In genomic region chr1:50368179-50369007, GRCh38 we compare ENCODE assay signal across 2 cellular contexts.
TF ChIP-seq lines count a peak whose summit lies in the region.

No MANE protein-coding gene starts in this region.

TF ChIP-seq in HEK293, 187 proteins besides CTCF, POLR2A, EP300 and RAD21 (continued from another document):
- TF ChIP-seq ZBTB11 (tag by site-specific recombination; conservative IDR thresholded peaks at IDR 0.05; ENCODE audit: low read depth) (peak; percentile 26; the same call in 1 of the 2 replicates), ZNF2 (tag by site-specific recombination; IDR thresholded peaks at IDR 0.05) (peak; percentile 72), ZNF529 (tag by site-specific recombination; IDR thresholded peaks at IDR 0.05; ENCODE audit: insufficient replicate concordance) (no peak), ZNF580 (tag by site-specific recombination; IDR thresholded peaks at IDR 0.05) (0 out of 2 replicates have a peak, but pooled peaks have one; percentile 11), ZEB2 (tag by site-specific recombination; IDR thresholded peaks at IDR 0.05) (0 out of 2 replicates have a peak, but pooled peaks have one; percentile 29), ZNF600 (tag by site-specific recombination; IDR thresholded peaks at IDR 0.05) (no peak), ZNF654 (tag by site-specific recombination; IDR thresholded peaks at IDR 0.05; ENCODE audit: low read depth) (peak; percentile 97)

TF ChIP-seq in K562, 482 proteins besides CTCF, POLR2A, EP300 and RAD21 (continued from another document):
- peak in 1 of 2 experiments; percentile 21; a peak in 1 of 4 replicates for TF ChIP-seq MLLT1 (IDR thresholded peaks at IDR 0.05)
- TF ChIP-seq KDM1A (IDR thresholded peaks at IDR 0.05) = no peak
- TF ChIP-seq SMC3 (conservative IDR thresholded peaks at IDR 0.05; ENCODE audit: insufficient read depth, low read depth, low read length) = peak; percentile 72
- no peak for TF ChIP-seq POLR2AphosphoS5 (IDR thresholded peaks at IDR 0.05; ENCODE audit: control insufficient read depth, insufficient read depth, low read depth, low read length)
- TF ChIP-seq ZNF551 (CRISPR knock-in tag; IDR thresholded peaks at IDR 0.05) = no peak
- peak; percentile 72; the same call in 1 of the 2 replicates for TF ChIP-seq STAG1 (CRISPR knock-in tag; IDR thresholded peaks at IDR 0.05; ENCODE audit: borderline replicate concordance)
- TF ChIP-seq NR0B1 (IDR thresholded peaks at IDR 0.05; ENCODE audit: partially characterized antibody) = no peak
- no peak for TF ChIP-seq SIN3B (IDR thresholded peaks at IDR 0.05; ENCODE audit: low read depth)
- 0 out of 2 replicates have a peak, but pooled peaks have one; percentile 32 for TF ChIP-seq HBP1 (CRISPR knock-in tag; IDR thresholded peaks at IDR 0.05)
- no peak for TF ChIP-seq PTBP1 (IDR thresholded peaks at IDR 0.05; ENCODE audit: low read depth, low read length)
- no peak for TF ChIP-seq SREBF2 (CRISPR knock-in tag; IDR thresholded peaks at IDR 0.05)
- peak; percentile 77 for TF ChIP-seq ARID2 (IDR thresholded peaks at IDR 0.05)
- TF ChIP-seq SREBF1 (IDR thresholded peaks at IDR 0.05; ENCODE audit: borderline replicate concordance, low read depth, low read length) = no peak
- no peak for TF ChIP-seq SAFB (IDR thresholded peaks at IDR 0.05; ENCODE audit: borderline replicate concordance, low read depth, low read length)
- no peak for TF ChIP-seq SMARCE1 (IDR thresholded peaks at IDR 0.05)
- TF ChIP-seq SNRNP70 (optimal IDR thresholded peaks at IDR 0.05; ENCODE audit: low read depth, low read length) = no peak
- peak; percentile 28; the same call in 1 of the 2 replicates for TF ChIP-seq BHLHE40 (IDR thresholded peaks at IDR 0.05; ENCODE audit: low read length)
- TF ChIP-seq DEAF1 (CRISPR knock-in tag; IDR thresholded peaks at IDR 0.05) = peak; percentile 71
- no peak for TF ChIP-seq ETV6 (IDR thresholded peaks at IDR 0.05; ENCODE audit: borderline replicate concordance in 1 of 2, low read depth in 2 of 2, low read length in 1 of 2)
- TF ChIP-seq ETV6 (CRISPR knock-in tag; IDR thresholded peaks at IDR 0.05; ENCODE audit: borderline replicate concordance) = no peak
- TF ChIP-seq SRSF7 (optimal IDR thresholded peaks at IDR 0.05; ENCODE audit: low read depth, low read length) = no peak
- peak; percentile 23; the same call in 1 of the 2 replicates for TF ChIP-seq CXXC5 (CRISPR knock-in tag; IDR thresholded peaks at IDR 0.05)
- peak; percentile 84; the same call in 1 of the 2 replicates for TF ChIP-seq CC2D1A (IDR thresholded peaks at IDR 0.05)
